19 cellular contexts compared by ENCODE assay signal in the genomic region with DNA sequence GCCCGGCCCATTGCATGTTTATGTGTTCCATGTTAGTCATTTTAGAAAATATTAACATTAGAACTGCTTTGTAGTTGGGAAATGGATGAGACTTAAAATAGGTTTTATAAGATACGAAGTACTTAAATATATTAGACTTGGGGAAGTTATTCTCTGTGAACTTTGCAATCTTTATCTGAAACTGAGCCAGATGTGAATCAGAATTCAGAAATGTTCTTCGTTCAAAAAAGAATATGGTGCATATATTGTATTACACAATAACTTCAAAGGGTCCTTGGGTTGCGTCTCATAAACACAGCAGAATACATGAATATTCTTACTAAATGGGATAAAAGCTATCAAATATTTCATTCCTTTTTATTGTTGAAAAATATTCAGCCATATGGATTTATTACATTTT. TPM values are rescaled to one million over a fixed set of nuclear protein-coding genes. Genes with fewer than 3 reads are reported as not detected.
DNase-seq lines count a peak whose midpoint lies in the region; ATAC-seq and TF ChIP-seq lines count a peak whose summit lies in the region.
"Had no signal": no experiment of that assay in that cellular context is flagged by ENCODE, and none has a peak within 500 bp of the region (broad histone marks: within the 10 kb centered on the region; RNA-seq: fewer than 3 reads in every experiment).

No MANE protein-coding gene starts in this region.

- no peak for ATAC-seq in stimulated activated naive CD8-positive, alpha-beta T cell treated with anti-CD3 and anti-CD28 coated beads, Interleukin-15, amount 100 ng/mL, for 72 hours
- ATAC-seq in GM18517 (IDR thresholded peaks at IDR 0.05; ENCODE audit: unreplicated experiment): no peak
- ATAC-seq: gastroesophageal sphincter had no signal

- peaks cover 47% of the 10 kb centered on the region for H3K79me2 ChIP-seq in fibroblast of lung (ENCODE audit: control insufficient read depth, insufficient read depth, low read length)

- H3K9ac ChIP-seq in fibroblast of lung (ENCODE audit: insufficient read depth, low read length): no peak overlapping the region

- H2AFZ ChIP-seq in fibroblast of lung (ENCODE audit: low read length): no peak overlapping the region

- H4K20me1 ChIP-seq in fibroblast of lung (ENCODE audit: control insufficient read depth, extremely low read depth, insufficient read depth, low read length): no peaks in the 10 kb centered on the region

- no peak for DNase-seq in activated naive CD4-positive, alpha-beta T cell treated with anti-CD3 and anti-CD28 coated beads for 36 hours
- DNase-seq in activated naive CD4-positive, alpha-beta T cell treated with anti-CD3 and anti-CD28 coated beads, Interleukin-2, amount 50 U/mL, for 16 hours: no peak
- DNase-seq in activated T-helper 2 cell treated with anti-CD3 and anti-CD28 coated beads, Interferon-gamma antibody, Interleukin-2, Interleukin-4, amounts not matched to agents 10 μg/mL and 5 μg/mL and 100 μg/mL, durations not matched to agents 14 hours and 24 hours and 36 hours (ENCODE audit: low spot score): no peak
- DNase-seq in fibroblast of lung (ENCODE audit: low read depth in 2 of 2) (peak; percentile 5 to 85), SHP77 treated with DMSO at 0.1 percent for 48 hours (lab: John Stamatoyannopoulos, UW) (no peak), globus pallidus (ENCODE audit: low spot score) (no peak)
- no peak for DNase-seq in stimulated activated naive CD8-positive, alpha-beta T cell treated with anti-CD3 and anti-CD28 coated beads, Interleukin-15, amount 100 ng/mL, for 72 hours
- DNase-seq: activated CD4-positive, alpha-beta T cell treated with anti-CD3 and anti-CD28 coated beads for 4 hours; activated naive CD4-positive, alpha-beta T cell treated with anti-CD3 and anti-CD28 coated beads, Interleukin-2, amount 10 ng/mL, durations not matched to agents 7 days and 5 days; C1 segment of cervical spinal cord; naive B cell; Right ventricle myocardium superior; stimulated activated CD8-positive, alpha-beta memory T cell treated with anti-CD3 and anti-CD28 coated beads, Interleukin-4, amount 100 ng/mL, for 48 hours had no signal

- no peaks in the 10 kb centered on the region for H3K36me3 ChIP-seq in fibroblast of lung (ENCODE audit: control insufficient read depth, insufficient read depth, low read length)
- H3K36me3 ChIP-seq: gastroesophageal sphincter, vagina had no signal

- no peaks in the 10 kb centered on the region for H3K27me3 Mint-ChIP-seq in activated naive CD4-positive, alpha-beta T cell treated with anti-CD3 and anti-CD28 coated beads for 36 hours (ENCODE audit: low read depth)
- H3K27me3 Mint-ChIP-seq in activated T-helper 2 cell treated with anti-CD3 and anti-CD28 coated beads, Interferon-gamma antibody, Interleukin-2, Interleukin-4, amounts not matched to agents 10 μg/mL and 5 μg/mL and 100 μg/mL, durations not matched to agents 14 hours and 24 hours and 36 hours (ENCODE audit: low read depth): no peaks in the 10 kb centered on the region
- no peaks in the 10 kb centered on the region for H3K27me3 Mint-ChIP-seq in stimulated activated naive CD8-positive, alpha-beta T cell treated with anti-CD3 and anti-CD28 coated beads, Interleukin-15, amount 100 ng/mL, for 72 hours
- H3K27me3 Mint-ChIP-seq: activated naive CD4-positive, alpha-beta T cell treated with anti-CD3 and anti-CD28 coated beads, Interleukin-2, amount 10 ng/mL, durations not matched to agents 7 days and 5 days; IgD-negative memory B cell; naive B cell had no signal

- H3K27ac Mint-ChIP-seq in activated naive CD4-positive, alpha-beta T cell treated with anti-CD3 and anti-CD28 coated beads for 36 hours: peak overlapping the region; percentile 85
- H3K27ac Mint-ChIP-seq in activated T-helper 2 cell treated with anti-CD3 and anti-CD28 coated beads, Interferon-gamma antibody, Interleukin-2, Interleukin-4, amounts not matched to agents 10 μg/mL and 5 μg/mL and 100 μg/mL, durations not matched to agents 14 hours and 24 hours and 36 hours: peak overlapping the region; percentile 22
- H3K27ac Mint-ChIP-seq in stimulated activated naive CD8-positive, alpha-beta T cell treated with anti-CD3 and anti-CD28 coated beads, Interleukin-15, amount 100 ng/mL, for 72 hours: peak overlapping the region; percentile 48 to 88
- H3K27ac Mint-ChIP-seq: activated naive CD4-positive, alpha-beta T cell treated with anti-CD3 and anti-CD28 coated beads, Interleukin-2, amount 10 ng/mL, durations not matched to agents 7 days and 5 days; IgD-negative memory B cell had no signal

- H3K9me3 ChIP-seq in fibroblast of lung (ENCODE audit: control insufficient read depth, insufficient read depth, low read depth, low read length): no peaks in the 10 kb centered on the region
- H3K9me3 ChIP-seq: gastroesophageal sphincter, suprapubic skin, vagina had no signal

- no peak for TF ChIP-seq CTCF in fibroblast of lung (conservative IDR thresholded peaks at IDR 0.05 in 1 of 2, IDR thresholded peaks at IDR 0.05 in 1 of 2; ENCODE audit: low read depth in 1 of 2, low read length in 2 of 2)

- H3K27me3 ChIP-seq in fibroblast of lung (ENCODE audit: control insufficient read depth, insufficient read depth, low read length): no peaks in the 10 kb centered on the region
- H3K27me3 ChIP-seq: gastroesophageal sphincter, suprapubic skin, vagina had no signal

- intact Hi-C loops in activated naive CD4-positive, alpha-beta T cell treated with anti-CD3 and anti-CD28 coated beads for 36 hours (cut with micrococcal nuclease): no loop called here
- intact Hi-C loops in activated T-helper 2 cell treated with anti-CD3 and anti-CD28 coated beads, Interferon-gamma antibody, Interleukin-2, Interleukin-4, amounts not matched to agents 10 μg/mL and 5 μg/mL and 100 μg/mL, durations not matched to agents 14 hours and 24 hours and 36 hours (cut with micrococcal nuclease): loop anchor here (5.0 kb wide), 1 partner anchor 34 kb away; no protein-coding TSS in a partner anchor

- no peaks in the 10 kb centered on the region for H3K4me1 ChIP-seq in fibroblast of lung (ENCODE audit: control insufficient read depth, extremely low read depth, insufficient read depth, low read length)
- H3K4me1 ChIP-seq: suprapubic skin had no signal

- no peak overlapping the region for H3K4me3 ChIP-seq in fibroblast of lung (replicated peaks in 1 of 4; ENCODE audit: control extremely low read depth in 1 of 4, insufficient read depth in 1 of 4, low read depth in 3 of 4, low read length in 4 of 4)
- H3K4me3 ChIP-seq: gastroesophageal sphincter, suprapubic skin, vagina had no signal

- no peaks in the 10 kb centered on the region for H3K9me3 Mint-ChIP-seq in activated naive CD4-positive, alpha-beta T cell treated with anti-CD3 and anti-CD28 coated beads for 36 hours
- H3K9me3 Mint-ChIP-seq in activated T-helper 2 cell treated with anti-CD3 and anti-CD28 coated beads, Interferon-gamma antibody, Interleukin-2, Interleukin-4, amounts not matched to agents 10 μg/mL and 5 μg/mL and 100 μg/mL, durations not matched to agents 14 hours and 24 hours and 36 hours: no peaks in the 10 kb centered on the region
- H3K9me3 Mint-ChIP-seq in stimulated activated naive CD8-positive, alpha-beta T cell treated with anti-CD3 and anti-CD28 coated beads, Interleukin-15, amount 100 ng/mL, for 72 hours: no peaks in the 10 kb centered on the region
- H3K9me3 Mint-ChIP-seq: activated naive CD4-positive, alpha-beta T cell treated with anti-CD3 and anti-CD28 coated beads, Interleukin-2, amount 10 ng/mL, durations not matched to agents 7 days and 5 days; IgD-negative memory B cell; naive B cell had no signal

- H3K27ac ChIP-seq in fibroblast of lung (ENCODE audit: insufficient read depth, low read length): no peak overlapping the region
- H3K27ac ChIP-seq: gastroesophageal sphincter, HL-60, suprapubic skin, vagina had no signal

- H3K4me3 Mint-ChIP-seq in activated naive CD4-positive, alpha-beta T cell treated with anti-CD3 and anti-CD28 coated beads for 36 hours: no peak overlapping the region
- peak overlapping the region; percentile 30 for H3K4me3 Mint-ChIP-seq in activated T-helper 2 cell treated with anti-CD3 and anti-CD28 coated beads, Interferon-gamma antibody, Interleukin-2, Interleukin-4, amounts not matched to agents 10 μg/mL and 5 μg/mL and 100 μg/mL, durations not matched to agents 14 hours and 24 hours and 36 hours (ENCODE audit: low read depth)
- H3K4me3 Mint-ChIP-seq in stimulated activated naive CD8-positive, alpha-beta T cell treated with anti-CD3 and anti-CD28 coated beads, Interleukin-15, amount 100 ng/mL, for 72 hours: peak overlapping the region; percentile 32 to 39
- H3K4me3 Mint-ChIP-seq: activated naive CD4-positive, alpha-beta T cell treated with anti-CD3 and anti-CD28 coated beads, Interleukin-2, amount 10 ng/mL, durations not matched to agents 7 days and 5 days had no signal

- H3K36me3 Mint-ChIP-seq in activated naive CD4-positive, alpha-beta T cell treated with anti-CD3 and anti-CD28 coated beads for 36 hours (ENCODE audit: low read depth): peaks cover 16% of the 10 kb centered on the region
- peaks cover 28% of the 10 kb centered on the region for H3K36me3 Mint-ChIP-seq in activated T-helper 2 cell treated with anti-CD3 and anti-CD28 coated beads, Interferon-gamma antibody, Interleukin-2, Interleukin-4, amounts not matched to agents 10 μg/mL and 5 μg/mL and 100 μg/mL, durations not matched to agents 14 hours and 24 hours and 36 hours (ENCODE audit: low read depth)
- H3K36me3 Mint-ChIP-seq: naive B cell had no signal

- CTCF ChIA-PET in activated naive CD4-positive, alpha-beta T cell treated with anti-CD3 and anti-CD28 coated beads for 36 hours (lab: Charles Lee): interaction anchor here (0.7 kb wide), 1 partner anchor 18 kb away, joined by 3 read pairs; no protein-coding TSS in a partner anchor

- peaks cover 76% of the 10 kb centered on the region for H3K4me1 Mint-ChIP-seq in activated naive CD4-positive, alpha-beta T cell treated with anti-CD3 and anti-CD28 coated beads for 36 hours (ENCODE audit: low read depth)
- peaks cover 62% of the 10 kb centered on the region for H3K4me1 Mint-ChIP-seq in activated T-helper 2 cell treated with anti-CD3 and anti-CD28 coated beads, Interferon-gamma antibody, Interleukin-2, Interleukin-4, amounts not matched to agents 10 μg/mL and 5 μg/mL and 100 μg/mL, durations not matched to agents 14 hours and 24 hours and 36 hours (ENCODE audit: low read depth)
- H3K4me1 Mint-ChIP-seq in stimulated activated naive CD8-positive, alpha-beta T cell treated with anti-CD3 and anti-CD28 coated beads, Interleukin-15, amount 100 ng/mL, for 72 hours: peaks cover 83% of the 10 kb centered on the region

- no peak overlapping the region for H3K4me2 ChIP-seq in fibroblast of lung (ENCODE audit: extremely low read depth, insufficient read depth, low read length)

RNA-seq across cellular contexts. Expression of gene ZNF292, which starts 43.1 kb away (rescaled TPM):
- 10 to 100 TPM; 39.5 to 41.2 TPM for total RNA-seq in activated naive CD4-positive, alpha-beta T cell treated with anti-CD3 and anti-CD28 coated beads for 36 hours
- 56.2 and 62.7 TPM in 2 replicates for total RNA-seq in activated T-helper 2 cell treated with anti-CD3 and anti-CD28 coated beads, Interferon-gamma antibody, Interleukin-2, Interleukin-4, amounts not matched to agents 10 μg/mL and 5 μg/mL and 100 μg/mL, durations not matched to agents 14 hours and 24 hours and 36 hours
- total RNA-seq in fibroblast of lung: 22.6 and 23.6 TPM in 2 replicates
- 7.3 and 14.3 TPM in 2 replicates for polyA plus RNA-seq in fibroblast of lung
- polyA plus RNA-seq in fibroblast of lung (2012): 4.1 and 8.6 TPM in 2 replicates
- polyA minus RNA-seq in fibroblast of lung (ENCODE audit: low replicate concordance): 0.59 and 6.2 TPM in 2 replicates

Comparison
In these comparisons a context has a peak if more than half of its experiments do, and no peak if none do; other contexts are left out.
1. DNase-seq: peak in fibroblast of lung (2 of 2); none in activated naive CD4-positive, alpha-beta T cell treated with anti-CD3 and anti-CD28 coated beads for 36 hours (single experiment), activated naive CD4-positive, alpha-beta T cell treated with anti-CD3 and anti-CD28 coated beads, Interleukin-2, amount 50 U/mL, for 16 hours (single experiment), activated T-helper 2 cell treated with anti-CD3 and anti-CD28 coated beads, Interferon-gamma antibody, Interleukin-2, Interleukin-4, amounts not matched to agents 10 μg/mL and 5 μg/mL and 100 μg/mL, durations not matched to agents 14 hours and 24 hours and 36 hours (single experiment), stimulated activated naive CD8-positive, alpha-beta T cell treated with anti-CD3 and anti-CD28 coated beads, Interleukin-15, amount 100 ng/mL, for 72 hours (0 of 2), SHP77 treated with DMSO at 0.1 percent for 48 hours (single experiment) and globus pallidus (single experiment).
2. H3K27ac Mint-ChIP-seq: peak in every context shown above with its lines; median percentile 85 in activated naive CD4-positive, alpha-beta T cell treated with anti-CD3 and anti-CD28 coated beads for 36 hours; 68 in stimulated activated naive CD8-positive, alpha-beta T cell treated with anti-CD3 and anti-CD28 coated beads, Interleukin-15, amount 100 ng/mL, for 72 hours; 22 in activated T-helper 2 cell treated with anti-CD3 and anti-CD28 coated beads, Interferon-gamma antibody, Interleukin-2, Interleukin-4, amounts not matched to agents 10 μg/mL and 5 μg/mL and 100 μg/mL, durations not matched to agents 14 hours and 24 hours and 36 hours.